10 cellular contexts compared by ENCODE assay signal in genomic region chr1:234589854-234590620, GRCh38. TPM values are rescaled to one million over a fixed set of nuclear protein-coding genes. Genes with fewer than 3 reads are reported as not detected.
DNase-seq lines count a peak whose midpoint lies in the region; ATAC-seq and TF ChIP-seq lines count a peak whose summit lies in the region.
"Had no signal": no experiment of that assay in that cellular context is flagged by ENCODE, and none has a peak within 500 bp of the region (broad histone marks: within the 10 kb centered on the region; RNA-seq: fewer than 3 reads in every experiment).

No MANE protein-coding gene starts in this region.

- TF ChIP-seq CTCF in esophagus muscularis mucosa (IDR thresholded peaks at IDR 0.05) (no peak), mucosa of descending colon (IDR thresholded peaks at IDR 0.05) (no peak), MM.1S (IDR thresholded peaks at IDR 0.05; ENCODE audit: low read length) (no peak), GM20000 (IDR thresholded peaks at IDR 0.05; ENCODE audit: extremely low read depth, missing control alignments) (no peak)

- no peaks in the 10 kb centered on the region for H3K27me3 ChIP-seq in esophagus muscularis mucosa
- H3K27me3 ChIP-seq in MM.1S (replicated peaks; ENCODE audit: insufficient read depth, low read length) = no peaks in the 10 kb centered on the region

- H3K27me3 Mint-ChIP-seq in activated CD4-positive, alpha-beta memory T cell treated with anti-CD3 and anti-CD28 coated beads for 36 hours = peaks cover 2% of the 10 kb centered on the region

- H3K9ac ChIP-seq in MM.1S (ENCODE audit: low read length) = no peak overlapping the region

- peak overlapping the region; percentile 59 to 76 (median 70) for H3K27ac ChIP-seq in esophagus muscularis mucosa (replicated peaks in 1 of 4)
- H3K27ac ChIP-seq in MM.1S (ENCODE audit: low read length) = no peak overlapping the region
- H3K27ac ChIP-seq: HL-60 had no signal

- no peaks in the 10 kb centered on the region for H3K9me2 ChIP-seq in MM.1S (replicated peaks; ENCODE audit: insufficient read depth, low read length)

- DNase-seq in AG08395 (ENCODE audit: low spot score) (peak; percentile 67), NCI-H226 (peak; percentile 70), esophagus muscularis mucosa (ENCODE audit: extremely low spot score) (peak; percentile 66), mucosa of descending colon (no peak), MM.1S (no peak), GM20000 (ENCODE audit: low spot score) (no peak)
- no peak for DNase-seq in activated CD4-positive, alpha-beta memory T cell treated with anti-CD3 and anti-CD28 coated beads for 36 hours
- DNase-seq: NCI-H1092 treated with DMSO at 0.1 percent for 48 hours had no signal

- intact Hi-C loops in esophagus muscularis mucosa (cut with DNase I) (loop anchor here (5.0 kb wide), 1 partner anchor 43 kb away; no protein-coding TSS in a partner anchor), mucosa of descending colon (cut with DNase I, micrococcal nuclease) (loop anchor here in 1 of 2 donors (10.0 kb wide), 2 partner anchors 95 to 505 kb away; no protein-coding TSS in a partner anchor)
- intact Hi-C loops in activated CD4-positive, alpha-beta memory T cell treated with anti-CD3 and anti-CD28 coated beads for 36 hours (cut with micrococcal nuclease) = loop anchor here (2.0 to 10.0 kb wide), 3 partner anchors 19 to 832 kb away; no protein-coding TSS in a partner anchor

- no peaks in the 10 kb centered on the region for H3K9me3 Mint-ChIP-seq in activated CD4-positive, alpha-beta memory T cell treated with anti-CD3 and anti-CD28 coated beads for 36 hours

- TF ChIP-seq POLR2A in esophagus muscularis mucosa (IDR thresholded peaks at IDR 0.05; ENCODE audit: low read depth) = no peak

- POLR2A ChIA-PET in activated CD4-positive, alpha-beta memory T cell treated with anti-CD3 and anti-CD28 coated beads for 36 hours (lab: Charles Lee) = no interaction called here

- H3K27ac Mint-ChIP-seq in activated CD4-positive, alpha-beta memory T cell treated with anti-CD3 and anti-CD28 coated beads for 36 hours = no peak overlapping the region

- no peak for TF ChIP-seq EP300 in esophagus muscularis mucosa (IDR thresholded peaks at IDR 0.05)

- CTCF ChIA-PET in activated CD4-positive, alpha-beta memory T cell treated with anti-CD3 and anti-CD28 coated beads for 36 hours (lab: Charles Lee) = no interaction called here

- no peak overlapping the region for H3K4me2 ChIP-seq in MM.1S (ENCODE audit: low read depth, low read length)

- peaks cover 4% of the 10 kb centered on the region for H3K4me1 Mint-ChIP-seq in activated CD4-positive, alpha-beta memory T cell treated with anti-CD3 and anti-CD28 coated beads for 36 hours (ENCODE audit: low read depth)

- H3K4me3 Mint-ChIP-seq in activated CD4-positive, alpha-beta memory T cell treated with anti-CD3 and anti-CD28 coated beads for 36 hours = no peak overlapping the region

- peaks cover 19 to 33% (median 29%) of the 10 kb centered on the region in 4 donors for H3K4me1 ChIP-seq in esophagus muscularis mucosa
- no peaks in the 10 kb centered on the region for H3K4me1 ChIP-seq in mucosa of descending colon (ENCODE audit: low read depth)
- no peaks in the 10 kb centered on the region for H3K4me1 ChIP-seq in MM.1S (ENCODE audit: low read length)

- H3K9me3 ChIP-seq in esophagus muscularis mucosa (no peaks in the 10 kb centered on the region), mucosa of descending colon (no peaks in the 10 kb centered on the region), MM.1S (replicated peaks; ENCODE audit: insufficient read depth, low read length) (no peaks in the 10 kb centered on the region)

- H3K79me2 ChIP-seq in MM.1S (ENCODE audit: low read length) = no peaks in the 10 kb centered on the region

- WGBS in esophagus muscularis mucosa = 62% methylated on average over 7 of the region's 7 CpGs

- no peak overlapping the region for H2AFZ ChIP-seq in MM.1S (ENCODE audit: low read length)

- ATAC-seq in mucosa of descending colon (peak; percentile 52), GM21360 (IDR thresholded peaks at IDR 0.05; ENCODE audit: unreplicated experiment) (no peak)

- no peaks in the 10 kb centered on the region for H3F3A ChIP-seq in MM.1S (ENCODE audit: insufficient read depth, low read length)

- H3K4me3 ChIP-seq in esophagus muscularis mucosa = no peak overlapping the region
- no peak overlapping the region for H3K4me3 ChIP-seq in mucosa of descending colon
- H3K4me3 ChIP-seq in MM.1S (ENCODE audit: low read length) = no peak overlapping the region

- H4K20me1 ChIP-seq in MM.1S (ENCODE audit: insufficient read depth, low read length) = no peaks in the 10 kb centered on the region

- H3K36me3 ChIP-seq in esophagus muscularis mucosa (no peaks in the 10 kb centered on the region), mucosa of descending colon (ENCODE audit: low read depth) (no peaks in the 10 kb centered on the region), MM.1S (replicated peaks; ENCODE audit: insufficient read depth, low read length) (no peaks in the 10 kb centered on the region)

- H3K36me3 Mint-ChIP-seq in activated CD4-positive, alpha-beta memory T cell treated with anti-CD3 and anti-CD28 coated beads for 36 hours = no peaks in the 10 kb centered on the region

RNA-seq across cellular contexts. Expression of gene IRF2BP2, which starts 19.9 kb away (rescaled TPM):
- total RNA-seq in esophagus muscularis mucosa (100 to 1,000 TPM in 2 of 4 donors, 10 to 100 TPM in 2; 83.3 to 119 (median 97.9) TPM), mucosa of descending colon (100 to 1,000 TPM; 134 to 180 (median 156) TPM)
- total RNA-seq in activated CD4-positive, alpha-beta memory T cell treated with anti-CD3 and anti-CD28 coated beads for 36 hours = 100 to 1,000 TPM; 139 to 147 TPM

Comparison
In these comparisons a context has a peak if more than half of its experiments do, and no peak if none do; other contexts are left out.
1. DNase-seq: peak in AG08395 (single experiment), NCI-H226 (single experiment) and esophagus muscularis mucosa (single experiment); none in mucosa of descending colon (0 of 3), MM.1S (single experiment), activated CD4-positive, alpha-beta memory T cell treated with anti-CD3 and anti-CD28 coated beads for 36 hours (single experiment) and GM20000 (single experiment).